In genomic region chr22:19464546-19464945, GRCh38 we compare ENCODE assay signal across 1 cellular context.
TF ChIP-seq lines count a peak whose summit lies in the region.

No MANE protein-coding gene starts in this region.

TF ChIP-seq in HepG2, 621 proteins besides CTCF, POLR2A, EP300 and RAD21:
- TF ChIP-seq U2AF2 (IDR thresholded peaks at IDR 0.05; ENCODE audit: low read depth, low read length) (no peak), TMF1 (CRISPR knock-in tag; IDR thresholded peaks at IDR 0.05; ENCODE audit: low read depth) (no peak), AGO1 (IDR thresholded peaks at IDR 0.05; ENCODE audit: low read depth, low read length, poor library complexity, severe bottlenecking) (no peak), ZNF710 (CRISPR knock-in tag; IDR thresholded peaks at IDR 0.05; ENCODE audit: borderline replicate concordance) (no peak), KLF11 (CRISPR knock-in tag; IDR thresholded peaks at IDR 0.05) (no peak), ZNF629 (CRISPR knock-in tag; conservative IDR thresholded peaks at IDR 0.05) (no peak), POLR2AphosphoS2 (IDR thresholded peaks at IDR 0.05; ENCODE audit: low read depth, low read length) (no peak), MNT (IDR thresholded peaks at IDR 0.05) (no peak), ZNF17 (CRISPR knock-in tag; IDR thresholded peaks at IDR 0.05) (no peak), FOXK2 (IDR thresholded peaks at IDR 0.05) (no peak), ZNF501 (CRISPR knock-in tag; IDR thresholded peaks at IDR 0.05) (no peak), ZNF614 (CRISPR knock-in tag; IDR thresholded peaks at IDR 0.05; ENCODE audit: borderline replicate concordance) (no peak)
